ENCODE assay signal across 9 cellular contexts in the genomic region with DNA sequence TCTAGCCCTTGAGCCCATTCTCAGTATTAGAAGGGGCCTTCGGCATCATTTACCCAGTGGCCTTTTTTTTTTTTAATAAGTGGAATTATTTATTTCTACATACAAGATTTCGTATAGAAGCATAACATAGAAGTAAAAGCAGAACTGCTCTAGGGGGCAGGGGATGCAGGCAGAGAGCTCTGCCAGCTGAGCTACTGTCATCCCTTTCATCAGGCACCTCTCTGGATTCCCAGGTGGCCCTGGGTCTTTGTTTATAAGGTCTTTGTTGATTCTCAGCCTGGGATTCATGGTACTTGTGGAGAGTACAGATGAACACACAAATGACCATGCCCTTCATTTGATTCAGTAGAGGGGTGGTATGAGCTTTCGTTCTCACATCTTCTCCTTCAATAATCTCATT.
DNase-seq lines count a peak whose midpoint lies in the region; ATAC-seq and TF ChIP-seq lines count a peak whose summit lies in the region.
"Had no signal": no experiment of that assay in that cellular context is flagged by ENCODE, and none has a peak within 500 bp of the region (broad histone marks: within the 10 kb centered on the region; RNA-seq: fewer than 3 reads in every experiment).

No MANE protein-coding gene starts in this region.

- no peaks in the 10 kb centered on the region for H3K9me3 ChIP-seq in thymus (ENCODE audit: control insufficient read depth)

- H3K4me1 ChIP-seq in thymus (ENCODE audit: control insufficient read depth, insufficient read depth, low read length), result peaks cover 31% of the 10 kb centered on the region

- H3K27me3 ChIP-seq in thymus (ENCODE audit: control insufficient read depth, insufficient read depth), result no peaks in the 10 kb centered on the region

- ATAC-seq in memory B cell (ENCODE audit: low read depth), result peak; percentile 53
- ATAC-seq in HG03442 (IDR thresholded peaks at IDR 0.05; ENCODE audit: unreplicated experiment), result no peak

- H3K4me1 Mint-ChIP-seq in memory B cell, result peaks cover 39% of the 10 kb centered on the region

- no peak for TF ChIP-seq POLR2A in erythroblast (IDR thresholded peaks at IDR 0.05; ENCODE audit: low read length)

- peak overlapping the region; percentile 40 for H3K4me3 ChIP-seq in WI38 (ENCODE audit: low read depth, low read length)
- H3K4me3 ChIP-seq in thymus (ENCODE audit: low read length), result no peak overlapping the region

- peak overlapping the region; percentile 76 for H3K27ac ChIP-seq in thymus (ENCODE audit: low read depth)

- peak overlapping the region; percentile 73 for H3K27ac Mint-ChIP-seq in memory B cell

- no peaks in the 10 kb centered on the region for H3K27me3 Mint-ChIP-seq in memory B cell

- H3K9me3 Mint-ChIP-seq in memory B cell, result no peaks in the 10 kb centered on the region
- H3K9me3 Mint-ChIP-seq: central memory CD8-positive, alpha-beta T cell had no signal

- 43% methylated on average over 3 of the region's 3 CpGs for WGBS in thymus

- no peak overlapping the region for H3K4me3 Mint-ChIP-seq in memory B cell

- H3K36me3 ChIP-seq in thymus (ENCODE audit: control insufficient read depth, insufficient read depth), result no peaks in the 10 kb centered on the region

- no peak for TF ChIP-seq CTCF in WI38 (IDR thresholded peaks at IDR 0.05; ENCODE audit: low read depth, low read length)

- DNase-seq in NOMO-1 treated with DMSO at 0.1 percent for 48 hours (lab: John Stamatoyannopoulos, UW; ENCODE audit: unreplicated experiment), result peak; percentile 61
- no peak for DNase-seq in NOMO-1 treated with dmso at 0.1 percent for 144 hours (lab: John Stamatoyannopoulos, UW; ENCODE audit: unreplicated experiment)
- DNase-seq in memory B cell (ENCODE audit: low spot score in 2 of 2), result no peak
- DNase-seq in NK-92 treated with Interleukin-12 subunit alpha and Interleukin-12 subunit beta, amount 100 ng/mL, for 24 hours (lab: John Stamatoyannopoulos, UW), result no peak
- DNase-seq in erythroblast (lab: John Stamatoyannopoulos, UW), result no peak

- no peaks in the 10 kb centered on the region for H3K36me3 Mint-ChIP-seq in memory B cell
